In the genomic region with DNA sequence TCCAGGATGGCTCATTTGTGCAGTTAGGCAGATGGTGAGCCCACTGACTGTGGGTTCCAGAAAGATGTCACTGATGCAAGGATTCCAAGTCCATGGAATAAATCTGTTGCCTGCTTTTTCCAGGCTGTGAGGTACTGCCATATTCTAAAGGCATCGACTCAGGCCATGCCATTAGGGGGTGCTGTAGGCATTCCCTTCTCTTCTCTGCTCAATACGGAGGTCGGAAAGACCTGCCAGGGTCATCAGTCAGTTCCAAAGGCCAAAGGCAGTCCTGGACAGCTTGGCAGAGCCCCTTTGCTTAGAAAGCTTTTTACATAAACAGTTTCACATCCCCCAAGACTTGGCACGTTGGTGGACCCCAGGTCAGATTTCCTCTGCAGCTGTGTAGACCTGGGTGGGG, we compare ENCODE assay signal across 8 cellular contexts. TPM values are rescaled to one million over a fixed set of nuclear protein-coding genes. Genes with fewer than 3 reads are reported as not detected.
DNase-seq lines count a peak whose midpoint lies in the region; ATAC-seq and TF ChIP-seq lines count a peak whose summit lies in the region.

No MANE protein-coding gene starts in this region.

- H3K36me3 ChIP-seq in GM23338 (ENCODE audit: insufficient read depth): no peaks in the 10 kb centered on the region
- no peaks in the 10 kb centered on the region for H3K36me3 ChIP-seq in sigmoid colon
- no peaks in the 10 kb centered on the region for H3K36me3 ChIP-seq in effector memory CD4-positive, alpha-beta T cell (ENCODE audit: control insufficient read depth, insufficient read depth, low read length)

- H3K27ac Mint-ChIP-seq in GM23338: no peak overlapping the region

- intact Hi-C loops in sigmoid colon (cut with DNase I): loop anchor here (5.0 kb wide), 1 partner anchor 109 kb away; no protein-coding TSS in a partner anchor

- H3K4me3 ChIP-seq in GM23338 (no peak overlapping the region), sigmoid colon (no peak overlapping the region)
- H3K4me3 ChIP-seq in effector memory CD4-positive, alpha-beta T cell (ENCODE audit: insufficient read depth, low read depth, low read length, poor library complexity, severe bottlenecking): no peak overlapping the region

- no peaks in the 10 kb centered on the region for H4K20me1 ChIP-seq in GM23338 (replicated peaks; ENCODE audit: insufficient read depth)

- peak; percentile 89 for DNase-seq in GM23338 (ENCODE audit: low spot score)
- DNase-seq in NCI-H774 (lab: John Stamatoyannopoulos, UW): peak; percentile 73
- peak in 49 of 58 donors; percentile 11 to 80 (median 51) for DNase-seq in anterior cingulate cortex (lab: John Stamatoyannopoulos, UW)
- DNase-seq in hepatic stellate cell (ENCODE audit: low spot score): peak; percentile 72
- DNase-seq in sigmoid colon: no peak
- no peak for DNase-seq in effector memory CD4-positive, alpha-beta T cell

- no peaks in the 10 kb centered on the region for H3K9me2 ChIP-seq in GM23338 (ENCODE audit: insufficient read depth)

- H2AFZ ChIP-seq in GM23338: no peak overlapping the region

- H3K79me2 ChIP-seq in GM23338 (replicated peaks; ENCODE audit: insufficient read depth): no peaks in the 10 kb centered on the region

- H3K4me1 ChIP-seq in GM23338 (ENCODE audit: insufficient read depth): no peaks in the 10 kb centered on the region
- peaks cover 0 to 6% (median 0%) of the 10 kb centered on the region in 4 donors for H3K4me1 ChIP-seq in sigmoid colon
- no peaks in the 10 kb centered on the region for H3K4me1 ChIP-seq in effector memory CD4-positive, alpha-beta T cell (ENCODE audit: control insufficient read depth, insufficient read depth, low read length, poor library complexity, severe bottlenecking)

- H3K4me3 Mint-ChIP-seq in GM23338: no peak overlapping the region

- WGBS in sigmoid colon, 2 donors: 2 to 12% methylated on average over 4 of the region's 4 CpGs

- H3K9me3 ChIP-seq in sigmoid colon: no peaks in the 10 kb centered on the region
- no peaks in the 10 kb centered on the region for H3K9me3 ChIP-seq in effector memory CD4-positive, alpha-beta T cell (ENCODE audit: control insufficient read depth, low read length)

- no peaks in the 10 kb centered on the region; the same call in 2 of the 3 replicates for H3K4me1 Mint-ChIP-seq in GM23338

- peaks cover 2% of the 10 kb centered on the region for H3K27me3 Mint-ChIP-seq in GM23338 (ENCODE audit: insufficient read depth, low read depth, poor library complexity)

- H3K27ac ChIP-seq in C4-2B: no peak overlapping the region
- H3K27ac ChIP-seq in GM23338 (ENCODE audit: low read depth): no peak overlapping the region
- no peak overlapping the region for H3K27ac ChIP-seq in sigmoid colon
- H3K27ac ChIP-seq in effector memory CD4-positive, alpha-beta T cell (ENCODE audit: insufficient read depth, low read length, poor library complexity, severe bottlenecking): no peak overlapping the region

- no peak overlapping the region for H3K4me2 ChIP-seq in GM23338

- H3K27me3 ChIP-seq in GM23338 (ENCODE audit: insufficient read depth) (no peaks in the 10 kb centered on the region), sigmoid colon (no peaks in the 10 kb centered on the region)
- no peaks in the 10 kb centered on the region for H3K27me3 ChIP-seq in effector memory CD4-positive, alpha-beta T cell (replicated peaks; ENCODE audit: control insufficient read depth, insufficient read depth, low read length, poor library complexity, severe bottlenecking)

- TF ChIP-seq CTCF in C4-2B (conservative IDR thresholded peaks at IDR 0.05): peak; percentile 72
- peak; percentile 87 to 97 for TF ChIP-seq CTCF in GM23338 (conservative IDR thresholded peaks at IDR 0.05; ENCODE audit: low read depth in 2 of 2)
- TF ChIP-seq CTCF in sigmoid colon (IDR thresholded peaks at IDR 0.05): peak; percentile 18 to 61 (median 54)

- peaks cover 2% of the 10 kb centered on the region; the same call in 1 of the 3 replicates for H3K36me3 Mint-ChIP-seq in GM23338 (ENCODE audit: low read depth)

- peaks cover 10% of the 10 kb centered on the region for H3K9me3 Mint-ChIP-seq in GM23338

- TF ChIP-seq EP300 in sigmoid colon (IDR thresholded peaks at IDR 0.05): no peak

- no peak for TF ChIP-seq POLR2A in sigmoid colon (IDR thresholded peaks at IDR 0.05)

- H3F3A ChIP-seq in GM23338 (replicated peaks; ENCODE audit: low read depth): no peaks in the 10 kb centered on the region

- ATAC-seq in GM23338: peak; percentile 98
- no peak for ATAC-seq in HG03108 (IDR thresholded peaks at IDR 0.05; ENCODE audit: unreplicated experiment)

TF ChIP-seq in GM23338, 12 proteins besides CTCF, POLR2A, EP300 and RAD21:
- TF ChIP-seq CREB1 (CRISPR knock-in tag; IDR thresholded peaks at IDR 0.05; ENCODE audit: low read depth) (no peak), ZNF114 (CRISPR knock-in tag; IDR thresholded peaks at IDR 0.05) (no peak), EZH2 (IDR thresholded peaks at IDR 0.05; ENCODE audit: low read depth, unreplicated experiment) (no peak)
- TF ChIP-seq, protein P1, sequence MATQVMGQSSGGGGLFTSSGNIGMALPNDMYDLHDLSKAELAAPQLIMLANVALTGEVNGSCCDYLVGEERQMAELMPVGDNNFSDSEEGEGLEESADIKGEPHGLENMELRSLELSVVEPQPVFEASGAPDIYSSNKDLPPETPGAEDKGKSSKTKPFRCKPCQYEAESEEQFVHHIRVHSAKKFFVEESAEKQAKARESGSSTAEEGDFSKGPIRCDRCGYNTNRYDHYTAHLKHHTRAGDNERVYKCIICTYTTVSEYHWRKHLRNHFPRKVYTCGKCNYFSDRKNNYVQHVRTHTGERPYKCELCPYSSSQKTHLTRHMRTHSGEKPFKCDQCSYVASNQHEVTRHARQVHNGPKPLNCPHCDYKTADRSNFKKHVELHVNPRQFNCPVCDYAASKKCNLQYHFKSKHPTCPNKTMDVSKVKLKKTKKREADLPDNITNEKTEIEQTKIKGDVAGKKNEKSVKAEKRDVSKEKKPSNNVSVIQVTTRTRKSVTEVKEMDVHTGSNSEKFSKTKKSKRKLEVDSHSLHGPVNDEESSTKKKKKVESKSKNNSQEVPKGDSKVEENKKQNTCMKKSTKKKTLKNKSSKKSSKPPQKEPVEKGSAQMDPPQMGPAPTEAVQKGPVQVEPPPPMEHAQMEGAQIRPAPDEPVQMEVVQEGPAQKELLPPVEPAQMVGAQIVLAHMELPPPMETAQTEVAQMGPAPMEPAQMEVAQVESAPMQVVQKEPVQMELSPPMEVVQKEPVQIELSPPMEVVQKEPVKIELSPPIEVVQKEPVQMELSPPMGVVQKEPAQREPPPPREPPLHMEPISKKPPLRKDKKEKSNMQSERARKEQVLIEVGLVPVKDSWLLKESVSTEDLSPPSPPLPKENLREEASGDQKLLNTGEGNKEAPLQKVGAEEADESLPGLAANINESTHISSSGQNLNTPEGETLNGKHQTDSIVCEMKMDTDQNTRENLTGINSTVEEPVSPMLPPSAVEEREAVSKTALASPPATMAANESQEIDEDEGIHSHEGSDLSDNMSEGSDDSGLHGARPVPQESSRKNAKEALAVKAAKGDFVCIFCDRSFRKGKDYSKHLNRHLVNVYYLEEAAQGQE (IDR thresholded peaks at IDR 0.05; ENCODE audit: unreplicated experiment): no peak
- TF ChIP-seq, protein P2, sequence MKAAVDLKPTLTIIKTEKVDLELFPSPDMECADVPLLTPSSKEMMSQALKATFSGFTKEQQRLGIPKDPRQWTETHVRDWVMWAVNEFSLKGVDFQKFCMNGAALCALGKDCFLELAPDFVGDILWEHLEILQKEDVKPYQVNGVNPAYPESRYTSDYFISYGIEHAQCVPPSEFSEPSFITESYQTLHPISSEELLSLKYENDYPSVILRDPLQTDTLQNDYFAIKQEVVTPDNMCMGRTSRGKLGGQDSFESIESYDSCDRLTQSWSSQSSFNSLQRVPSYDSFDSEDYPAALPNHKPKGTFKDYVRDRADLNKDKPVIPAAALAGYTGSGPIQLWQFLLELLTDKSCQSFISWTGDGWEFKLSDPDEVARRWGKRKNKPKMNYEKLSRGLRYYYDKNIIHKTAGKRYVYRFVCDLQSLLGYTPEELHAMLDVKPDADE (IDR thresholded peaks at IDR 0.05): no peak
TF ChIP-seq in GM23338: peak in this region for 0.

RNA-seq across cellular contexts. Expression of a gene that starts 31.7 kb away (rescaled TPM):
- total RNA-seq in GM23338 (2014; rRNA removed; shearing (Covaris generic)): 31.4 and 39.3 TPM in 2 replicates
- polyA plus RNA-seq in GM23338 (2016; fragmentation: Nextera tagmentation; extraction: Ambion mirVana): 16.2 and 16.8 TPM in 2 replicates
- not detected for total RNA-seq in sigmoid colon
- 10 to 100 TPM; 29.4 to 41.7 (median 29.6) TPM for polyA plus RNA-seq in sigmoid colon

RNA-seq across cellular contexts. Expression of a gene that starts 47.3 kb away (rescaled TPM):
- 13.5 and 17.1 TPM in 2 replicates for total RNA-seq in GM23338 (2014; rRNA removed; shearing (Covaris generic))
- polyA plus RNA-seq in GM23338 (2016; fragmentation: Nextera tagmentation; extraction: Ambion mirVana) (9.3 and 10.3 TPM in 2 replicates), sigmoid colon (10 to 100 TPM; 44.6 to 68.5 (median 64.3) TPM)
- 1 to 10 TPM in 1 of 4 donors, not detected in 3; 2.1 TPM for total RNA-seq in sigmoid colon

Comparison
In these comparisons a context has a peak if more than half of its experiments do, and no peak if none do; other contexts are left out.
1. DNase-seq: peak in GM23338 (single experiment), NCI-H774 (single experiment), anterior cingulate cortex (49 of 58) and hepatic stellate cell (single experiment); none in sigmoid colon (single experiment) and effector memory CD4-positive, alpha-beta T cell (0 of 3).
2. RNA of a gene that starts 31.7 kb away (total RNA-seq): 31.4 to 39.3 TPM in GM23338; not detected in sigmoid colon; every median in the first group is over 10 times any median in the second.
3. Peak in every context shown above with its lines, with median percentiles within 50 percentile points of each other: CTCF ChIP-seq.